In genomic region chr11:27209562-27210005, GRCh38 we compare ENCODE assay signal across 1 cellular context.
TF ChIP-seq lines count a peak whose summit lies in the region.

No MANE protein-coding gene starts in this region.

TF ChIP-seq in WTC11, 78 proteins besides CTCF, POLR2A, EP300 and RAD21 (continued from another document):
- no peak for TF ChIP-seq ZNF512 (CRISPR knock-in tag; IDR thresholded peaks at IDR 0.05; ENCODE audit: borderline replicate concordance)
- TF ChIP-seq AFF4 (CRISPR knock-in tag; IDR thresholded peaks at IDR 0.05; ENCODE audit: borderline replicate concordance), result no peak
- TF ChIP-seq, protein P1, sequence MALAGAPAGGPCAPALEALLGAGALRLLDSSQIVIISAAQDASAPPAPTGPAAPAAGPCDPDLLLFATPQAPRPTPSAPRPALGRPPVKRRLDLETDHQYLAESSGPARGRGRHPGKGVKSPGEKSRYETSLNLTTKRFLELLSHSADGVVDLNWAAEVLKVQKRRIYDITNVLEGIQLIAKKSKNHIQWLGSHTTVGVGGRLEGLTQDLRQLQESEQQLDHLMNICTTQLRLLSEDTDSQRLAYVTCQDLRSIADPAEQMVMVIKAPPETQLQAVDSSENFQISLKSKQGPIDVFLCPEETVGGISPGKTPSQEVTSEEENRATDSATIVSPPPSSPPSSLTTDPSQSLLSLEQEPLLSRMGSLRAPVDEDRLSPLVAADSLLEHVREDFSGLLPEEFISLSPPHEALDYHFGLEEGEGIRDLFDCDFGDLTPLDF (CRISPR knock-in tag; IDR thresholded peaks at IDR 0.05), result no peak
- no peak for TF ChIP-seq ATF1 (CRISPR knock-in tag; IDR thresholded peaks at IDR 0.05)
- no peak for TF ChIP-seq ETV6 (CRISPR knock-in tag; IDR thresholded peaks at IDR 0.05)
